ENCODE assay signal across 19 cellular contexts in genomic region chr5:160183075-160183474, GRCh38. TPM values are rescaled to one million over a fixed set of nuclear protein-coding genes. Genes with fewer than 3 reads are reported as not detected.
DNase-seq lines count a peak whose midpoint lies in the region; ATAC-seq, FAIRE-seq and TF ChIP-seq lines count a peak whose summit lies in the region.
"Had no signal": no experiment of that assay in that cellular context is flagged by ENCODE, and none has a peak within 500 bp of the region (broad histone marks: within the 10 kb centered on the region; RNA-seq: fewer than 3 reads in every experiment).

No MANE protein-coding gene starts in this region.

- in situ Hi-C loops in GM13976 (cut with MboI; ENCODE audit: low sequenced_read_pairs, unreplicated experiment): no loop called here
- in situ Hi-C loops in transverse colon (cut with MboI; ENCODE audit: low pct_ligation_motif_present in 1 of 4, low pct_unique_long_range_greater_than_20kb in 1 of 4, low sequenced_read_pairs in 3 of 4): no loop called here

- peaks cover 0 to 3% (median under 1%) of the 10 kb centered on the region in 4 donors for H3K4me1 ChIP-seq in transverse colon

- H3K4me3 ChIP-seq in transverse colon: no peak overlapping the region
- H3K4me3 ChIP-seq: coronary artery, gastroesophageal sphincter, ovary had no signal

- H3K27me3 ChIP-seq in transverse colon: no peaks in the 10 kb centered on the region
- H3K27me3 ChIP-seq: gastroesophageal sphincter, ovary had no signal

- no peaks in the 10 kb centered on the region for H3K9me3 ChIP-seq in transverse colon
- H3K9me3 ChIP-seq: gastroesophageal sphincter, ovary had no signal

- H3K27ac ChIP-seq in transverse colon: no peak overlapping the region
- H3K27ac ChIP-seq: coronary artery, gastroesophageal sphincter, ovary had no signal

- no peaks in the 10 kb centered on the region for H3K36me3 ChIP-seq in transverse colon
- H3K36me3 ChIP-seq: gastroesophageal sphincter, ovary had no signal

- intact Hi-C loops in transverse colon (cut with DNase I; ENCODE audit: low total_unique reads): no loop called here

- DNase-seq in ELR (ENCODE audit: low read depth): peak; percentile 56
- peak; percentile 70 for DNase-seq in RCC 7860 (ENCODE audit: low spot score)
- DNase-seq in putamen (ENCODE audit: low spot score): peak; percentile 58
- no peak for DNase-seq in T-helper 2 cell
- DNase-seq in NAMALWA (ENCODE audit: low spot score): no peak
- DNase-seq in GM13976 (ENCODE audit: low spot score): no peak
- DNase-seq in transverse colon: no peak
- DNase-seq: COR-L47; HFFc6; Kasumi-1; left ventricle myocardium superior; NCI-H1436; ovary; stimulated activated CD4-positive, alpha-beta T cell treated with anti-CD3 and anti-CD28 coated beads, Interleukin-2, amount 100 ng/mL, for 48 hours had no signal

- no peak for TF ChIP-seq EP300 in transverse colon (IDR thresholded peaks at IDR 0.05; ENCODE audit: low read depth)

- TF ChIP-seq CTCF in GM13976 (IDR thresholded peaks at IDR 0.05; ENCODE audit: borderline replicate concordance, control extremely low read depth, extremely low read depth, insufficient read depth, missing control alignments): no peak
- TF ChIP-seq CTCF in transverse colon (IDR thresholded peaks at IDR 0.05): no peak

- FAIRE-seq in RCC 7860 (lab: Jason Lieb, UNC): peak; percentile 26
- FAIRE-seq: G401.6 had no signal

- WGBS in transverse colon (ENCODE audit: low coverage in 1 of 2), 2 donors: 68% methylated on average over 2 of the region's 2 CpGs; no CpG with 5 or more reads in 1 of the 2 donors

- TF ChIP-seq POLR2A in transverse colon (IDR thresholded peaks at IDR 0.05): no peak

- peak; percentile 41 for ATAC-seq in esophagus mucosa
- ATAC-seq: activated naive CD4-positive, alpha-beta T cell treated with anti-CD3 and anti-CD28 coated beads, Interleukin-2, amount 50 U/mL, for 72 hours; gastroesophageal sphincter; left ventricle myocardium superior had no signal

RNA-seq across cellular contexts. Expression of gene FABP6, which starts 46.2 kb away (rescaled TPM):
- total RNA-seq in esophagus mucosa (3.1 TPM), transverse colon (not detected)
- total RNA-seq: activated naive CD4-positive, alpha-beta T cell treated with anti-CD3 and anti-CD28 coated beads, Interleukin-2, amount 50 U/mL, for 72 hours; gastroesophageal sphincter; HFFc6 had no signal

Comparison
In these comparisons a context has a peak if more than half of its experiments do, and no peak if none do; other contexts are left out.
1. DNase-seq: peak in ELR (single experiment), RCC 7860 (single experiment) and putamen (single experiment); none in T-helper 2 cell (0 of 5), NAMALWA (single experiment), GM13976 (single experiment) and transverse colon (single experiment).